8 cellular contexts compared by ENCODE assay signal in genomic region chr14:93219103-93219726, GRCh38. TPM values are rescaled to one million over a fixed set of nuclear protein-coding genes. Genes with fewer than 3 reads are reported as not detected.
DNase-seq lines count a peak whose midpoint lies in the region; ATAC-seq, FAIRE-seq and TF ChIP-seq lines count a peak whose summit lies in the region.

No MANE protein-coding gene starts in this region.

- POLR2A ChIA-PET in RWPE1 (lab: Yijun Ruan, JAX; ENCODE audit: low non-redundant PET) (interaction anchor here (0.7 kb wide), 1 partner anchor 104 kb away, joined by 4 read pairs; no protein-coding TSS in a partner anchor), HepG2 (lab: Yijun Ruan, JAX) (interaction anchor here (0.6 to 1.0 kb wide), 3 partner anchors 12 to 106 kb away, joined by 3 to 4 read pairs (median 3); partner anchors contain the start of genes GON7, LYSET, MOAP1 and UBR7)

- 83% methylated on average over 3 of the region's 3 CpGs for WGBS in HepG2 (ENCODE audit: low lambda C conversion rate)

- no peak overlapping the region for H3K9ac ChIP-seq in HepG2 (ENCODE audit: insufficient read depth, low read depth, low read length)

- in situ Hi-C loops in HepG2 (cut with HindIII; ENCODE audit: extremely low pct_ligation_motif_present, low pct_unique_long_range_greater_than_20kb): no loop called here

- FAIRE-seq in HepG2 (lab: Jason Lieb, UNC): peak; percentile 90

- H3K27me3 ChIP-seq in HepG2 (ENCODE audit: control insufficient read depth in 1 of 2, insufficient read depth in 2 of 2, low read length in 2 of 2): no peaks in the 10 kb centered on the region

- intact Hi-C loops in HepG2 (cut with micrococcal nuclease; ENCODE audit: unreplicated experiment): no loop called here

- TF ChIP-seq CTCF in RWPE1 (conservative IDR thresholded peaks at IDR 0.05; ENCODE audit: low read depth): peak; percentile 74
- peak; percentile 61 to 71 for TF ChIP-seq CTCF in brain (conservative IDR thresholded peaks at IDR 0.05)
- TF ChIP-seq CTCF in HepG2 (CRISPR knock-in tag; IDR thresholded peaks at IDR 0.05): peak; percentile 75
- TF ChIP-seq CTCF in omental fat pad (IDR thresholded peaks at IDR 0.05): no peak

- H3K36me3 ChIP-seq in HepG2 (replicated peaks in 1 of 2; ENCODE audit: control insufficient read depth in 1 of 2, insufficient read depth in 2 of 2, low read length in 2 of 2): peaks cover 0 to 11% of the 10 kb centered on the region in 2 experiments; a peak in 3 of 5 replicates

- no peak overlapping the region for H3K4me2 ChIP-seq in HepG2 (ENCODE audit: low read depth, low read length)

- no peak overlapping the region for H3K4me3 ChIP-seq in HepG2 (replicated peaks in 1 of 3; ENCODE audit: insufficient read depth in 1 of 3, low read depth in 2 of 3, low read length in 3 of 3)

- H3K79me2 ChIP-seq in HepG2 (ENCODE audit: insufficient read depth, low read length): no peaks in the 10 kb centered on the region

- peak; percentile 72 for ATAC-seq in GM18867 (IDR thresholded peaks at IDR 0.05; ENCODE audit: unreplicated experiment)
- ATAC-seq in HepG2: peak; percentile 85
- no peak for ATAC-seq in HG02610 (IDR thresholded peaks at IDR 0.05; ENCODE audit: unreplicated experiment)
- no peak for ATAC-seq in omental fat pad (ENCODE audit: low FRiP score)

- H3K4me1 Mint-ChIP-seq in brain: no peaks in the 10 kb centered on the region

- no peak overlapping the region for H3K4me3 Mint-ChIP-seq in brain

- no peaks in the 10 kb centered on the region for H4K20me1 ChIP-seq in HepG2 (ENCODE audit: insufficient read depth, low read length)

- no peaks in the 10 kb centered on the region for H3K27me3 Mint-ChIP-seq in brain

- TF ChIP-seq POLR2A in HepG2 (IDR thresholded peaks at IDR 0.05; ENCODE audit: insufficient read depth in 1 of 2, low read depth in 2 of 2, low read length in 2 of 2): no peak

- no peaks in the 10 kb centered on the region for H3K4me1 ChIP-seq in HepG2 (ENCODE audit: insufficient read depth, low read length)

- DNase-seq in CD1c-positive myeloid dendritic cell (ENCODE audit: extremely low spot score) (peak; percentile 56), LHCN-M2 (ENCODE audit: low read depth) (peak; percentile 31), RWPE1 (ENCODE audit: low spot score) (peak; percentile 46), HepG2 (ENCODE audit: low spot score) (peak; percentile 67), omental fat pad (ENCODE audit: low spot score) (no peak)

- H2AFZ ChIP-seq in HepG2 (ENCODE audit: low read length): no peak overlapping the region

- H3K9me3 Mint-ChIP-seq in brain: no peaks in the 10 kb centered on the region

- H3K36me3 Mint-ChIP-seq in brain: peaks cover 63% of the 10 kb centered on the region

- TF ChIP-seq RAD21 in HepG2 (CRISPR knock-in tag; IDR thresholded peaks at IDR 0.05): peak; percentile 30; the same call in 1 of the 2 replicates

- BruUV-seq in HepG2 (replicated peaks; lab: Mats Ljungman, UMichigan): no TSS peak

- H3K27ac Mint-ChIP-seq in brain: no peak overlapping the region

- CTCF ChIA-PET in RWPE1 (lab: Yijun Ruan, JAX) (interaction anchor here (0.6 to 0.8 kb wide), 6 partner anchors 10 to 1114 kb away, joined by 3 to 6 read pairs (median 4); no protein-coding TSS in a partner anchor), HepG2 (lab: Yijun Ruan, JAX; ENCODE audit: low intra/inter-chr PET ratio, low total read pairs) (interaction anchor here (1.2 to 1.6 kb wide), 4 partner anchors 11 to 267 kb away, joined by 3 to 11 read pairs (median 5); partner anchors contain the start of gene ITPK1)

- H3K9me3 ChIP-seq in HepG2 (ENCODE audit: low read length): no peaks in the 10 kb centered on the region

- TF ChIP-seq EP300 in HepG2 (IDR thresholded peaks at IDR 0.05; ENCODE audit: low read depth in 2 of 2, low read length in 2 of 2) (no peak), HepG2 (CRISPR knock-in tag; IDR thresholded peaks at IDR 0.05; ENCODE audit: borderline replicate concordance) (no peak)

- H3K27ac ChIP-seq in RWPE1 (no peak overlapping the region), HepG2 (ENCODE audit: extremely low read length, insufficient read depth, low read length) (no peak overlapping the region)

RNA-seq across cellular contexts. Expression of gene UBR7, which starts 12.2 kb away (rescaled TPM):
- total RNA-seq in LHCN-M2 (2014; rRNA removed): 54.9 and 75.8 TPM in 2 replicates
- polyA plus RNA-seq in LHCN-M2 (2012): 20.1 TPM
- 73.2 TPM for polyA plus RNA-seq in brain (ENCODE audit: insufficient read depth, low read depth, low replicate concordance)
- total RNA-seq in HepG2 (2016; rRNA removed; fragmentation: Illumina TruSeq; extraction: Trizol): 19.7 and 35.5 TPM in 2 replicates
- 2.1 and 2.3 TPM in 2 replicates for total RNA-seq in HepG2 (2016; cell fraction: cytosol; rRNA removed; fragmentation: Illumina TruSeq; extraction: Trizol; ENCODE audit: low read depth)
- 20.8 and 37.3 TPM in 2 replicates for total RNA-seq in HepG2 (2016; cell fraction: insoluble cytoplasmic fraction; rRNA removed; fragmentation: Illumina TruSeq; extraction: Trizol)
- 9.5 and 11.1 TPM in 2 replicates for total RNA-seq in HepG2 (2016; cell fraction: membrane; rRNA removed; fragmentation: Illumina TruSeq; extraction: Trizol)
- total RNA-seq in HepG2 (2016; cell fraction: nucleus; rRNA removed; fragmentation: Illumina TruSeq; extraction: Trizol): 10.5 and 10.7 TPM in 2 replicates
- 8.5 and 11.0 TPM in 2 replicates for polyA plus RNA-seq in HepG2 (2011; rRNA removed)
- polyA plus RNA-seq in HepG2 (2011; cell fraction: cytosol; rRNA removed): 6.5 and 8.1 TPM in 2 replicates
- 6.4 and 6.8 TPM in 2 replicates for polyA plus RNA-seq in HepG2 (2011; cell fraction: nucleus; rRNA removed)
- 6.1 and 10.7 TPM in 2 replicates for polyA plus RNA-seq in HepG2 (2012)
- 1.8 and 2.0 TPM in 2 replicates for polyA plus RNA-seq in HepG2 (2016; cell fraction: cytosol; fragmentation: Illumina TruSeq; extraction: Trizol; ENCODE audit: low read depth)
- 34.6 and 35.6 TPM in 2 replicates for polyA plus RNA-seq in HepG2 (2016; cell fraction: insoluble cytoplasmic fraction; fragmentation: Illumina TruSeq; extraction: Trizol; ENCODE audit: low read depth)
- 5.7 and 6.7 TPM in 2 replicates for polyA plus RNA-seq in HepG2 (2016; cell fraction: membrane; fragmentation: Illumina TruSeq; extraction: Trizol; ENCODE audit: low read depth)
- 15.4 and 15.7 TPM in 2 replicates for polyA plus RNA-seq in HepG2 (2016; cell fraction: nucleus; fragmentation: Illumina TruSeq; extraction: Trizol; ENCODE audit: insufficient read depth, low read depth)
- polyA minus RNA-seq in HepG2 (2011; rRNA and poly(A)+ RNA removed; ENCODE audit: low replicate concordance): 6.6 and 21.0 TPM in 2 replicates
- polyA minus RNA-seq in HepG2 (2011; cell fraction: cytosol; rRNA and poly(A)+ RNA removed): 6.9 and 11.5 TPM in 2 replicates
- polyA minus RNA-seq in HepG2 (2011; cell fraction: nucleus; rRNA and poly(A)+ RNA removed): 7.5 and 8.0 TPM in 2 replicates
- total RNA-seq in omental fat pad: 10 to 100 TPM; 12.0 to 23.0 (median 18.0) TPM

RNA-seq across cellular contexts. Expression of gene GON7, which starts 12.3 kb away (rescaled TPM):
- total RNA-seq in LHCN-M2 (2014; rRNA removed) (21.4 and 28.6 TPM in 2 replicates), HepG2 (2016; rRNA removed; fragmentation: Illumina TruSeq; extraction: Trizol) (28.0 and 45.9 TPM in 2 replicates), omental fat pad (1 to 10 TPM; 6.9 to 8.2 (median 7.7) TPM)
- 9.4 TPM for polyA plus RNA-seq in LHCN-M2 (2012)
- polyA plus RNA-seq in brain (ENCODE audit: insufficient read depth, low read depth, low replicate concordance) (10.0 TPM), HepG2 (2011; rRNA removed) (8.9 and 11.9 TPM in 2 replicates)
- total RNA-seq in HepG2 (2016; cell fraction: cytosol; rRNA removed; fragmentation: Illumina TruSeq; extraction: Trizol; ENCODE audit: low read depth): 10.0 and 10.6 TPM in 2 replicates
- 31.3 and 51.3 TPM in 2 replicates for total RNA-seq in HepG2 (2016; cell fraction: insoluble cytoplasmic fraction; rRNA removed; fragmentation: Illumina TruSeq; extraction: Trizol)
- 19.3 and 22.3 TPM in 2 replicates for total RNA-seq in HepG2 (2016; cell fraction: membrane; rRNA removed; fragmentation: Illumina TruSeq; extraction: Trizol)
- 10.7 and 11.5 TPM in 2 replicates for total RNA-seq in HepG2 (2016; cell fraction: nucleus; rRNA removed; fragmentation: Illumina TruSeq; extraction: Trizol)
- 6.4 and 8.8 TPM in 2 replicates for polyA plus RNA-seq in HepG2 (2011; cell fraction: cytosol; rRNA removed)
- 1.5 and 2.1 TPM in 2 replicates for polyA plus RNA-seq in HepG2 (2011; cell fraction: nucleus; rRNA removed)
- 12.2 and 13.2 TPM in 2 replicates for polyA plus RNA-seq in HepG2 (2012)
- 10.7 and 11.1 TPM in 2 replicates for polyA plus RNA-seq in HepG2 (2016; cell fraction: cytosol; fragmentation: Illumina TruSeq; extraction: Trizol; ENCODE audit: low read depth)
- 47.3 and 54.8 TPM in 2 replicates for polyA plus RNA-seq in HepG2 (2016; cell fraction: insoluble cytoplasmic fraction; fragmentation: Illumina TruSeq; extraction: Trizol; ENCODE audit: low read depth)
- polyA plus RNA-seq in HepG2 (2016; cell fraction: membrane; fragmentation: Illumina TruSeq; extraction: Trizol; ENCODE audit: low read depth): 19.2 and 21.7 TPM in 2 replicates
- 15.8 and 18.4 TPM in 2 replicates for polyA plus RNA-seq in HepG2 (2016; cell fraction: nucleus; fragmentation: Illumina TruSeq; extraction: Trizol; ENCODE audit: insufficient read depth, low read depth)
- 2.3 and 3.7 TPM in 2 replicates for polyA minus RNA-seq in HepG2 (2011; rRNA and poly(A)+ RNA removed; ENCODE audit: low replicate concordance)
- polyA minus RNA-seq in HepG2 (2011; cell fraction: cytosol; rRNA and poly(A)+ RNA removed): 2.7 and 4.6 TPM in 2 replicates
- polyA minus RNA-seq in HepG2 (2011; cell fraction: nucleus; rRNA and poly(A)+ RNA removed): 2.3 and 2.4 TPM in 2 replicates

RNA-seq across cellular contexts. Expression of gene LYSET, which starts 34.1 kb away (rescaled TPM):
- total RNA-seq in LHCN-M2 (2014; rRNA removed): 4.7 and 6.4 TPM in 2 replicates
- polyA plus RNA-seq in LHCN-M2 (2012): 15.5 TPM
- polyA plus RNA-seq in brain (ENCODE audit: insufficient read depth, low read depth, low replicate concordance): 19.9 TPM
- 19.1 and 20.1 TPM in 2 replicates for total RNA-seq in HepG2 (2016; rRNA removed; fragmentation: Illumina TruSeq; extraction: Trizol)
- total RNA-seq in HepG2 (2016; cell fraction: cytosol; rRNA removed; fragmentation: Illumina TruSeq; extraction: Trizol; ENCODE audit: low read depth): 42.0 and 42.3 TPM in 2 replicates
- total RNA-seq in HepG2 (2016; cell fraction: insoluble cytoplasmic fraction; rRNA removed; fragmentation: Illumina TruSeq; extraction: Trizol): 16.7 and 22.4 TPM in 2 replicates
- total RNA-seq in HepG2 (2016; cell fraction: membrane; rRNA removed; fragmentation: Illumina TruSeq; extraction: Trizol): 51.5 and 52.1 TPM in 2 replicates
- 12.2 and 14.3 TPM in 2 replicates for total RNA-seq in HepG2 (2016; cell fraction: nucleus; rRNA removed; fragmentation: Illumina TruSeq; extraction: Trizol)
- 36.4 and 36.6 TPM in 2 replicates for polyA plus RNA-seq in HepG2 (2011; rRNA removed)
- polyA plus RNA-seq in HepG2 (2011; cell fraction: cytosol; rRNA removed): 16.8 and 29.8 TPM in 2 replicates
- polyA plus RNA-seq in HepG2 (2011; cell fraction: nucleus; rRNA removed): 5.7 and 8.0 TPM in 2 replicates
- 31.1 and 33.0 TPM in 2 replicates for polyA plus RNA-seq in HepG2 (2012)
- polyA plus RNA-seq in HepG2 (2016; cell fraction: cytosol; fragmentation: Illumina TruSeq; extraction: Trizol; ENCODE audit: low read depth): 79.3 and 89.7 TPM in 2 replicates
- 30.2 and 31.4 TPM in 2 replicates for polyA plus RNA-seq in HepG2 (2016; cell fraction: insoluble cytoplasmic fraction; fragmentation: Illumina TruSeq; extraction: Trizol; ENCODE audit: low read depth)
- 77.9 and 80.5 TPM in 2 replicates for polyA plus RNA-seq in HepG2 (2016; cell fraction: membrane; fragmentation: Illumina TruSeq; extraction: Trizol; ENCODE audit: low read depth)
- 26.1 and 29.5 TPM in 2 replicates for polyA plus RNA-seq in HepG2 (2016; cell fraction: nucleus; fragmentation: Illumina TruSeq; extraction: Trizol; ENCODE audit: insufficient read depth, low read depth)
- 9.2 and 13.6 TPM in 2 replicates for polyA minus RNA-seq in HepG2 (2011; rRNA and poly(A)+ RNA removed; ENCODE audit: low replicate concordance)
- 7.6 and 9.5 TPM in 2 replicates for polyA minus RNA-seq in HepG2 (2011; cell fraction: cytosol; rRNA and poly(A)+ RNA removed)
- polyA minus RNA-seq in HepG2 (2011; cell fraction: nucleus; rRNA and poly(A)+ RNA removed): 11.3 and 12.2 TPM in 2 replicates
- total RNA-seq in omental fat pad: 10 to 100 TPM in 2 of 4 donors, 1 to 10 TPM in 2; 5.7 to 18.5 (median 9.2) TPM

RNA-seq across cellular contexts. Expression of gene MOAP1, which starts 34.5 kb away (rescaled TPM):
- total RNA-seq in LHCN-M2 (2014; rRNA removed) (13.3 and 13.8 TPM in 2 replicates), HepG2 (2016; rRNA removed; fragmentation: Illumina TruSeq; extraction: Trizol) (14.6 and 14.9 TPM in 2 replicates), omental fat pad (10 to 100 TPM; 18.0 to 29.6 (median 24.3) TPM)
- polyA plus RNA-seq in LHCN-M2 (2012): 8.8 TPM
- polyA plus RNA-seq in brain (ENCODE audit: insufficient read depth, low read depth, low replicate concordance) (73.6 TPM), HepG2 (2011; rRNA removed) (47.0 and 48.6 TPM in 2 replicates)
- total RNA-seq in HepG2 (2016; cell fraction: cytosol; rRNA removed; fragmentation: Illumina TruSeq; extraction: Trizol; ENCODE audit: low read depth): 2.6 TPM in 2 replicates
- 14.8 and 15.2 TPM in 2 replicates for total RNA-seq in HepG2 (2016; cell fraction: insoluble cytoplasmic fraction; rRNA removed; fragmentation: Illumina TruSeq; extraction: Trizol)
- 7.5 and 8.6 TPM in 2 replicates for total RNA-seq in HepG2 (2016; cell fraction: membrane; rRNA removed; fragmentation: Illumina TruSeq; extraction: Trizol)
- 10.0 and 11.2 TPM in 2 replicates for total RNA-seq in HepG2 (2016; cell fraction: nucleus; rRNA removed; fragmentation: Illumina TruSeq; extraction: Trizol)
- polyA plus RNA-seq in HepG2 (2011; cell fraction: cytosol; rRNA removed): 34.9 and 57.3 TPM in 2 replicates
- polyA plus RNA-seq in HepG2 (2011; cell fraction: nucleus; rRNA removed): 12.5 and 24.3 TPM in 2 replicates
- 22.2 and 29.6 TPM in 2 replicates for polyA plus RNA-seq in HepG2 (2012)
- polyA plus RNA-seq in HepG2 (2016; cell fraction: cytosol; fragmentation: Illumina TruSeq; extraction: Trizol; ENCODE audit: low read depth): 2.0 and 2.1 TPM in 2 replicates
- 13.6 and 14.1 TPM in 2 replicates for polyA plus RNA-seq in HepG2 (2016; cell fraction: insoluble cytoplasmic fraction; fragmentation: Illumina TruSeq; extraction: Trizol; ENCODE audit: low read depth)
- 5.0 and 5.9 TPM in 2 replicates for polyA plus RNA-seq in HepG2 (2016; cell fraction: membrane; fragmentation: Illumina TruSeq; extraction: Trizol; ENCODE audit: low read depth)
- 16.6 and 18.7 TPM in 2 replicates for polyA plus RNA-seq in HepG2 (2016; cell fraction: nucleus; fragmentation: Illumina TruSeq; extraction: Trizol; ENCODE audit: insufficient read depth, low read depth)
- 6.5 and 13.5 TPM in 2 replicates for polyA minus RNA-seq in HepG2 (2011; rRNA and poly(A)+ RNA removed; ENCODE audit: low replicate concordance)
- polyA minus RNA-seq in HepG2 (2011; cell fraction: cytosol; rRNA and poly(A)+ RNA removed): 14.9 and 19.2 TPM in 2 replicates
- polyA minus RNA-seq in HepG2 (2011; cell fraction: nucleus; rRNA and poly(A)+ RNA removed): 8.9 and 11.3 TPM in 2 replicates

Comparison
In these comparisons a context has a peak if more than half of its experiments do, and no peak if none do; other contexts are left out.
1. ATAC-seq: peak in GM18867 (single experiment) and HepG2 (single experiment); none in HG02610 (single experiment) and omental fat pad (single experiment).
2. CTCF ChIP-seq: peak in RWPE1 (single experiment), brain (2 of 2) and HepG2 (single experiment); none in omental fat pad (0 of 3).